In genomic region chr10:124094419-124094785, GRCh38 we compare ENCODE assay signal across 2 cellular contexts.
A peak's percentile ranks its signal among the peaks of the same experiment; 100 is the strongest.
TF ChIP-seq lines count a peak whose summit lies in the region.

No MANE protein-coding gene starts in this region.

TF ChIP-seq in GM12878, 131 proteins besides CTCF, POLR2A, EP300 and RAD21:
- no peak for TF ChIP-seq USF2 (IDR thresholded peaks at IDR 0.05; ENCODE audit: borderline replicate concordance, low read depth, low read length)
- no peak for TF ChIP-seq DPF2 (IDR thresholded peaks at IDR 0.05)
- no peak for TF ChIP-seq CEBPZ (IDR thresholded peaks at IDR 0.05; ENCODE audit: low read depth, low read length)
- TF ChIP-seq SPI1 (IDR thresholded peaks at IDR 0.05; ENCODE audit: borderline replicate concordance, insufficient read depth, low read depth, low read length), result 0 out of 2 replicates have a peak, but pooled peaks have one; percentile 6
- TF ChIP-seq HDAC6 (IDR thresholded peaks at IDR 0.05; ENCODE audit: unreplicated experiment), result no peak
TF ChIP-seq in GM12878: peak in this region for 1.

TF ChIP-seq in HepG2, 621 proteins besides CTCF, POLR2A, EP300 and RAD21 (continues in another document):
- no peak for TF ChIP-seq TFAP4 (IDR thresholded peaks at IDR 0.05; ENCODE audit: borderline replicate concordance, low read depth)
- 0 out of 2 replicates have a peak, but pooled peaks have one; percentile 28 for TF ChIP-seq HOXA5 (CRISPR knock-in tag; IDR thresholded peaks at IDR 0.05)
- TF ChIP-seq ZNF562 (CRISPR knock-in tag; IDR thresholded peaks at IDR 0.05; ENCODE audit: borderline replicate concordance), result no peak
- TF ChIP-seq ZSCAN9 (CRISPR knock-in tag; IDR thresholded peaks at IDR 0.05; ENCODE audit: borderline replicate concordance), result peak; percentile 28; the same call in 1 of the 2 replicates
- TF ChIP-seq ZNF441 (CRISPR knock-in tag; IDR thresholded peaks at IDR 0.05; ENCODE audit: borderline replicate concordance), result peak; percentile 23; the same call in 1 of the 2 replicates
- TF ChIP-seq ZNF362 (CRISPR knock-in tag; IDR thresholded peaks at IDR 0.05; ENCODE audit: borderline replicate concordance), result no peak
- TF ChIP-seq RXRA (CRISPR knock-in tag; IDR thresholded peaks at IDR 0.05), result no peak
- no peak for TF ChIP-seq HOXA9 (CRISPR knock-in tag; IDR thresholded peaks at IDR 0.05; ENCODE audit: borderline replicate concordance)
- TF ChIP-seq ZNF75D (CRISPR knock-in tag; IDR thresholded peaks at IDR 0.05; ENCODE audit: borderline replicate concordance), result no peak
- TF ChIP-seq PHF8 (CRISPR knock-in tag; IDR thresholded peaks at IDR 0.05), result no peak
- TF ChIP-seq SAP130 (CRISPR knock-in tag; IDR thresholded peaks at IDR 0.05; ENCODE audit: low read depth), result peak; percentile 31; the same call in 1 of the 2 replicates
- TF ChIP-seq ZSCAN22 (CRISPR knock-in tag; IDR thresholded peaks at IDR 0.05), result no peak
- TF ChIP-seq ZNF329 (CRISPR knock-in tag; IDR thresholded peaks at IDR 0.05; ENCODE audit: low read depth), result no peak
- no peak for TF ChIP-seq PAX8 (CRISPR knock-in tag; IDR thresholded peaks at IDR 0.05; ENCODE audit: borderline replicate concordance)
- no peak for TF ChIP-seq TOPORS (CRISPR knock-in tag; IDR thresholded peaks at IDR 0.05)
- no peak for TF ChIP-seq HES4 (CRISPR knock-in tag; IDR thresholded peaks at IDR 0.05; ENCODE audit: borderline replicate concordance)
- no peak for TF ChIP-seq ZNF276 (CRISPR knock-in tag; IDR thresholded peaks at IDR 0.05; ENCODE audit: low read depth)
- TF ChIP-seq BRCA1 (CRISPR knock-in tag; IDR thresholded peaks at IDR 0.05), result no peak
- TF ChIP-seq ZNF460 (CRISPR knock-in tag; IDR thresholded peaks at IDR 0.05; ENCODE audit: borderline replicate concordance), result no peak
- no peak for TF ChIP-seq ZBTB43 (CRISPR knock-in tag; conservative IDR thresholded peaks at IDR 0.05)
- TF ChIP-seq ZBTB2 (CRISPR knock-in tag; IDR thresholded peaks at IDR 0.05; ENCODE audit: low read depth), result no peak
- no peak for TF ChIP-seq ZBTB37 (CRISPR knock-in tag; IDR thresholded peaks at IDR 0.05)
- TF ChIP-seq ZNF124 (CRISPR knock-in tag; IDR thresholded peaks at IDR 0.05), result no peak
- no peak for TF ChIP-seq ZNF792 (CRISPR knock-in tag; IDR thresholded peaks at IDR 0.05)
- no peak for TF ChIP-seq ZNF772 (CRISPR knock-in tag; IDR thresholded peaks at IDR 0.05)
- no peak for TF ChIP-seq ZNF24 (IDR thresholded peaks at IDR 0.05)
- TF ChIP-seq MAZ (IDR thresholded peaks at IDR 0.05; ENCODE audit: borderline replicate concordance, low read depth, low read length), result no peak
- TF ChIP-seq MAZ (CRISPR knock-in tag; IDR thresholded peaks at IDR 0.05; ENCODE audit: low read depth), result 0 out of 2 replicates have a peak, but pooled peaks have one; percentile 4
- no peak for TF ChIP-seq ELK4 (CRISPR knock-in tag; IDR thresholded peaks at IDR 0.05; ENCODE audit: borderline replicate concordance)
- TF ChIP-seq ZBTB40 (IDR thresholded peaks at IDR 0.05), result no peak
- no peak for TF ChIP-seq ZBTB40 (CRISPR knock-in tag; IDR thresholded peaks at IDR 0.05)
- no peak for TF ChIP-seq BHLHE40 (IDR thresholded peaks at IDR 0.05; ENCODE audit: low read length)
- no peak for TF ChIP-seq DMTF1 (CRISPR knock-in tag; IDR thresholded peaks at IDR 0.05)
